8 cellular contexts compared by ENCODE assay signal in the genomic region with DNA sequence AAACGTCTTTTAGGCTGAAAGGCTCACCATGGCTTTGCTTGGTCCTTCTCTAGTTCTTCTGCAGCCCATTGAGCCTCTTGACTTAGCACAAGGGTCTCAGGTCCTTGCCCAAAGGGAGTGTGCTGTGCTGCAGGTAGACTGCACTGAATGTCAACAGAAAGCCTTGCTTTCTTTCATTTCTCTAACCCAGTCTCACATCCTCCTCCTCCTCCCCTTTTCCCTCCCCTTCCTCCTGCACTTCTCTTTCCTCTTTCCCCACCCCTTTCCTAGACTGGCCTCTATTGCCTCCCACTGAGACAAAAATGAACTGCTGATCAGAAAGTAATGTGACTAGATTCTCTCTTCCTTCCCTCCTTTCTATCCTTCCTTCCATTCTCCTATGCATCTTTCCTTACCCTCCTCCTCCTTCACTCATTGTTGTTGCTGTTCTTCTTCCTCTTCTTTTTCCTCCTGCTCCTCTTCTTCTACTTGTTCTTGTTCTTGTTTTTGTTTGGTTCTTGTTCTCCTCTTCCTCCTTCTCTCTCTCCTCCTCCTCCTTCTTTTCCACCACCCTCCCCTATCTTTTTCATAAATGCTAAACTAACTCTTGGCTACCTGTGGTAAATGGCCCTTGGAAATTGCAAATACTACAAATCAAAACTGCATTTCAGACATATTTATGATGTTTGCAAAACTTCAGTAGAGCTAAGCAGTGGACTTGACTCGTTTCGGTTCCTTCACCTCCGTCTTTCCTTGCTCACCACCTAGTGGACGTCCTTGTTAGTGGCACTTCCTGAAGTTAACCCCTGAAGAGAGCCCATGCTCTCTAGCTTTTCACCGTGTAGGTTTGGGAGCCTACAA. TPM values are rescaled to one million over a fixed set of nuclear protein-coding genes. Genes with fewer than 3 reads are reported as not detected.
DNase-seq lines count a peak whose midpoint lies in the region; ATAC-seq and TF ChIP-seq lines count a peak whose summit lies in the region.

Gene SELL, minus strand, starts transcription at position 152 of the 840 bp plus-strand sequence. Its CDS starts 122 bp downstream, at position 30.

- H3K36me3 Mint-ChIP-seq in activated CD4-positive, alpha-beta T cell treated with anti-CD3 and anti-CD28 coated beads for 36 hours (ENCODE audit: low read depth), result peaks cover 28% of the 10 kb centered on the region

- H3K27ac Mint-ChIP-seq in activated CD4-positive, alpha-beta T cell treated with anti-CD3 and anti-CD28 coated beads for 36 hours, result peak within 1 kb of the TSS; percentile 93

- DNase-seq in CD1c-positive myeloid dendritic cell (ENCODE audit: extremely low spot score), result peak; percentile 87
- DNase-seq in NCI-H510A treated with DMSO at 0.1 percent for 48 hours (lab: John Stamatoyannopoulos, UW), result peak; percentile 58
- peak; percentile 86 for DNase-seq in activated CD4-positive, alpha-beta T cell treated with anti-CD3 and anti-CD28 coated beads for 36 hours
- peak; percentile 71 for DNase-seq in lung (ENCODE audit: low spot score)
- DNase-seq in stimulated activated CD8-positive, alpha-beta memory T cell treated with anti-CD3 and anti-CD28 coated beads, Interleukin-12 subunit alpha, Interleukin-12 subunit beta, amount 100 ng/mL, for 1 hour (ENCODE audit: low read depth), result peak; percentile 64

- H3K9me3 Mint-ChIP-seq in activated CD4-positive, alpha-beta T cell treated with anti-CD3 and anti-CD28 coated beads for 36 hours (ENCODE audit: low read depth), result peaks cover 2% of the 10 kb centered on the region

- WGBS in lung, 2 donors, result 3 to 6% methylated on average over 6 of the region's 6 CpGs

- H3K9me3 ChIP-seq in duodenal mucosa (ENCODE audit: control insufficient read depth in 1 of 2, low read length in 2 of 2) (peaks cover 0 to 3% of the 10 kb centered on the region in 2 donors), lung (ENCODE audit: control insufficient read depth in 2 of 2, insufficient read depth in 1 of 2, low read length in 1 of 2) (peaks cover 0 to 3% of the 10 kb centered on the region in 2 donors)

- H3K27ac ChIP-seq in duodenal mucosa (ENCODE audit: low read depth, low read length) (no peak within 1 kb of the TSS), lung (ENCODE audit: low read depth in 1 of 2, low read length in 1 of 2) (no peak within 1 kb of the TSS)

- H3K4me3 Mint-ChIP-seq in activated CD4-positive, alpha-beta T cell treated with anti-CD3 and anti-CD28 coated beads for 36 hours, result peak within 1 kb of the TSS; percentile 83

- H3K36me3 ChIP-seq in duodenal mucosa (ENCODE audit: control insufficient read depth in 1 of 2, insufficient read depth in 2 of 2, low read length in 2 of 2) (no peaks in the 10 kb centered on the region), lung (ENCODE audit: control insufficient read depth in 2 of 2, insufficient read depth in 2 of 2, low read length in 2 of 2) (no peaks in the 10 kb centered on the region)

- peaks cover 4% of the 10 kb centered on the region for H3K27me3 Mint-ChIP-seq in activated CD4-positive, alpha-beta T cell treated with anti-CD3 and anti-CD28 coated beads for 36 hours

- H3K4me3 ChIP-seq in duodenal mucosa (ENCODE audit: low read depth in 1 of 2, low read length in 2 of 2), result peak within 1 kb of the TSS; percentile 7 to 11
- H3K4me3 ChIP-seq in lung, result no peak within 1 kb of the TSS

- ATAC-seq in GM19043 (IDR thresholded peaks at IDR 0.05; ENCODE audit: low read depth, unreplicated experiment) (peak; percentile 72), HG03280 (IDR thresholded peaks at IDR 0.05; ENCODE audit: unreplicated experiment) (peak; percentile 88), lung (ENCODE audit: insufficient read depth, low FRiP score) (peak; percentile 92)
- ATAC-seq in activated CD4-positive, alpha-beta T cell treated with anti-CD3 and anti-CD28 coated beads for 36 hours, result peak; percentile 77

- H3K9ac ChIP-seq in duodenal mucosa (ENCODE audit: low read depth in 1 of 2, low read length in 2 of 2), result no peak within 1 kb of the TSS

- TF ChIP-seq CTCF in lung (IDR thresholded peaks at IDR 0.05; ENCODE audit: control extremely low read depth, extremely low read depth), result peak; percentile 75

- intact Hi-C loops in activated CD4-positive, alpha-beta T cell treated with anti-CD3 and anti-CD28 coated beads for 36 hours (cut with DNase I, micrococcal nuclease), result loop anchor here (1.0 to 10.0 kb wide), 11 partner anchors 17 to 823 kb away; partner anchors contain the start of genes F5 (in 2 of the 2), METTL18 (in 2 of the 2), BLZF1 (in 1 of the 2) and GORAB (in 1 of the 2)

- H3K4me1 ChIP-seq in duodenal mucosa (ENCODE audit: control insufficient read depth in 1 of 2, insufficient read depth in 2 of 2, low read length in 2 of 2) (peaks cover 0 to 3% of the 10 kb centered on the region in 2 donors), lung (ENCODE audit: control insufficient read depth in 2 of 2, insufficient read depth in 2 of 2, low read length in 2 of 2) (peaks cover 0 to 2% of the 10 kb centered on the region in 2 donors)

- peaks cover 23% of the 10 kb centered on the region for H3K4me1 Mint-ChIP-seq in activated CD4-positive, alpha-beta T cell treated with anti-CD3 and anti-CD28 coated beads for 36 hours

- POLR2A ChIA-PET in activated CD4-positive, alpha-beta T cell treated with anti-CD3 and anti-CD28 coated beads for 36 hours (lab: Charles Lee), result interaction anchor here (0.6 to 1.1 kb wide), 3 partner anchors 11 to 147 kb away, joined by 3 to 9 read pairs (median 4); partner anchors contain the start of gene F5

- CTCF ChIA-PET in activated CD4-positive, alpha-beta T cell treated with anti-CD3 and anti-CD28 coated beads for 36 hours (lab: Charles Lee), result interaction anchor here (0.6 to 4.4 kb wide), 50 partner anchors 9 to 321 kb away, joined by 3 to 119 read pairs (median 5); partner anchors contain the start of genes F5, METTL18 and SLC19A2

- H3K27me3 ChIP-seq in duodenal mucosa (ENCODE audit: control insufficient read depth in 1 of 2, insufficient read depth in 2 of 2, low read length in 2 of 2) (peaks cover 0 to 3% of the 10 kb centered on the region in 2 donors), lung (ENCODE audit: control insufficient read depth, insufficient read depth) (no peaks in the 10 kb centered on the region)

RNA-seq across cellular contexts. Expression of gene SELL, which starts in this region (rescaled TPM):
- total RNA-seq in activated CD4-positive, alpha-beta T cell treated with anti-CD3 and anti-CD28 coated beads for 36 hours, result 100 to 1,000 TPM; 206 to 262 TPM
- 10 to 100 TPM; 15.1 to 22.7 TPM for total RNA-seq in lung
- 100 to 1,000 TPM in 1 of 2 donors, 1 to 10 TPM in 1; 3.6 to 143 TPM for polyA plus RNA-seq in lung

Comparison
In these comparisons a context has a peak if more than half of its experiments do, and no peak if none do; other contexts are left out.
1. RNA of gene SELL (total RNA-seq): 206 to 262 TPM in activated CD4-positive, alpha-beta T cell treated with anti-CD3 and anti-CD28 coated beads for 36 hours; 15.1 to 22.7 TPM in lung; every median in the first group is over 4 times any median in the second.
2. Peak in every context shown above with its lines, with median percentiles within 50 percentile points of each other: DNase-seq and ATAC-seq.